ENCODE assay signal across 1 cellular context in genomic region chr2:26064846-26065245, GRCh38.
TF ChIP-seq lines count a peak whose summit lies in the region.

No MANE protein-coding gene starts in this region.

TF ChIP-seq in K562, 482 proteins besides CTCF, POLR2A, EP300 and RAD21 (continues in another document):
- TF ChIP-seq ZNF644 (tag; IDR thresholded peaks at IDR 0.05; ENCODE audit: low read depth) (no peak), RAD51 (IDR thresholded peaks at IDR 0.05; ENCODE audit: borderline replicate concordance, low read depth) (peak; percentile 43; the same call in 1 of the 2 replicates), ARNT (IDR thresholded peaks at IDR 0.05) (peak in 1 of 2 experiments; percentile 70; a peak in 1 of 4 replicates), HMBOX1 (IDR thresholded peaks at IDR 0.05) (peak; percentile 60), ARID1B (IDR thresholded peaks at IDR 0.05) (no peak), HDGF (IDR thresholded peaks at IDR 0.05) (0 out of 2 replicates have a peak, but pooled peaks have one; percentile 67), CBX3 (IDR thresholded peaks at IDR 0.05; ENCODE audit: borderline replicate concordance in 1 of 2, low read length in 2 of 2) (peak in 1 of 2 experiments; percentile 45; a peak in 1 of 3 replicates), ADNP (tag; IDR thresholded peaks at IDR 0.05) (peak; percentile 40; the same call in 1 of the 2 replicates), ILF3 (IDR thresholded peaks at IDR 0.05; ENCODE audit: borderline replicate concordance) (no peak), PML (IDR thresholded peaks at IDR 0.05; ENCODE audit: low read length) (no peak), CC2D1A (IDR thresholded peaks at IDR 0.05) (peak; percentile 69), PTBP1 (IDR thresholded peaks at IDR 0.05; ENCODE audit: low read depth, low read length) (0 out of 2 replicates have a peak, but pooled peaks have one; percentile 73), HDAC2 (IDR thresholded peaks at IDR 0.05) (peak; percentile 72; the same call in 1 of the 2 replicates), CHAMP1 (IDR thresholded peaks at IDR 0.05) (peak; percentile 90), BCOR (IDR thresholded peaks at IDR 0.05) (peak; percentile 97), RBM25 (IDR thresholded peaks at IDR 0.05; ENCODE audit: low read depth, low read length, severe bottlenecking) (peak; percentile 38), ZBTB49 (CRISPR knock-in tag; IDR thresholded peaks at IDR 0.05; ENCODE audit: borderline replicate concordance) (no peak), USF1 (CRISPR knock-in tag; IDR thresholded peaks at IDR 0.05) (0 out of 2 replicates have a peak, but pooled peaks have one; percentile 31), CHCHD3 (CRISPR knock-in tag; IDR thresholded peaks at IDR 0.05) (no peak), PTRF (tag; IDR thresholded peaks at IDR 0.05) (no peak), REST (CRISPR knock-in tag; IDR thresholded peaks at IDR 0.05; ENCODE audit: low read depth) (no peak), TOE1 (IDR thresholded peaks at IDR 0.05; ENCODE audit: borderline replicate concordance) (0 out of 2 replicates have a peak, but pooled peaks have one; percentile 39), TOE1 (CRISPR knock-in tag; IDR thresholded peaks at IDR 0.05; ENCODE audit: borderline replicate concordance, low read depth) (no peak), FOXM1 (IDR thresholded peaks at IDR 0.05; ENCODE audit: low read depth) (0 out of 2 replicates have a peak, but pooled peaks have one; percentile 18), FOXM1 (CRISPR knock-in tag; IDR thresholded peaks at IDR 0.05; ENCODE audit: low read depth) (no peak), RFX1 (IDR thresholded peaks at IDR 0.05) (peak; percentile 48), MYBL2 (IDR thresholded peaks at IDR 0.05; ENCODE audit: low read depth) (0 out of 2 replicates have a peak, but pooled peaks have one; percentile 55), MYBL2 (CRISPR knock-in tag; IDR thresholded peaks at IDR 0.05; ENCODE audit: borderline replicate concordance) (no peak), CSDE1 (IDR thresholded peaks at IDR 0.05) (no peak), KDM1A (IDR thresholded peaks at IDR 0.05) (peak; percentile 81 to 90), ZFP91 (CRISPR knock-in tag; IDR thresholded peaks at IDR 0.05) (peak; percentile 78; the same call in 1 of the 2 replicates), GATAD2A (IDR thresholded peaks at IDR 0.05) (no peak), SNIP1 (IDR thresholded peaks at IDR 0.05; ENCODE audit: low read depth) (no peak), ZNF592 (IDR thresholded peaks at IDR 0.05) (0 out of 2 replicates have a peak, but pooled peaks have one; percentile 52), ZNF699 (CRISPR knock-in tag; IDR thresholded peaks at IDR 0.05; ENCODE audit: insufficient replicate concordance) (no peak), ZNF24 (IDR thresholded peaks at IDR 0.05) (0 out of 2 replicates have a peak, but pooled peaks have one; percentile 26), SMARCA5 (IDR thresholded peaks at IDR 0.05) (peak; percentile 81), HDAC1 (IDR thresholded peaks at IDR 0.05) (peak in 1 of 2 experiments; percentile 45; a peak in 1 of 4 replicates), ZBED1 (IDR thresholded peaks at IDR 0.05) (no peak), RCOR1 (IDR thresholded peaks at IDR 0.05; ENCODE audit: borderline replicate concordance in 1 of 2, low read depth in 2 of 2, low read length in 2 of 2) (peak in 1 of 2 experiments; percentile 72; a peak in 2 of 4 replicates), ETS1 (conservative IDR thresholded peaks at IDR 0.05; ENCODE audit: control insufficient read depth, low read depth, low read length) (no peak), ZNF274 (IDR thresholded peaks at IDR 0.05; ENCODE audit: borderline replicate concordance, low read depth, low read length) (no peak), FOXK2 (conservative IDR thresholded peaks at IDR 0.05 in 1 of 2, IDR thresholded peaks at IDR 0.05 in 1 of 2; ENCODE audit: low read depth in 2 of 2) (no peak), HMG20A (CRISPR knock-in tag; conservative IDR thresholded peaks at IDR 0.05) (no peak)
